8 cellular contexts compared by ENCODE assay signal in the genomic region with DNA sequence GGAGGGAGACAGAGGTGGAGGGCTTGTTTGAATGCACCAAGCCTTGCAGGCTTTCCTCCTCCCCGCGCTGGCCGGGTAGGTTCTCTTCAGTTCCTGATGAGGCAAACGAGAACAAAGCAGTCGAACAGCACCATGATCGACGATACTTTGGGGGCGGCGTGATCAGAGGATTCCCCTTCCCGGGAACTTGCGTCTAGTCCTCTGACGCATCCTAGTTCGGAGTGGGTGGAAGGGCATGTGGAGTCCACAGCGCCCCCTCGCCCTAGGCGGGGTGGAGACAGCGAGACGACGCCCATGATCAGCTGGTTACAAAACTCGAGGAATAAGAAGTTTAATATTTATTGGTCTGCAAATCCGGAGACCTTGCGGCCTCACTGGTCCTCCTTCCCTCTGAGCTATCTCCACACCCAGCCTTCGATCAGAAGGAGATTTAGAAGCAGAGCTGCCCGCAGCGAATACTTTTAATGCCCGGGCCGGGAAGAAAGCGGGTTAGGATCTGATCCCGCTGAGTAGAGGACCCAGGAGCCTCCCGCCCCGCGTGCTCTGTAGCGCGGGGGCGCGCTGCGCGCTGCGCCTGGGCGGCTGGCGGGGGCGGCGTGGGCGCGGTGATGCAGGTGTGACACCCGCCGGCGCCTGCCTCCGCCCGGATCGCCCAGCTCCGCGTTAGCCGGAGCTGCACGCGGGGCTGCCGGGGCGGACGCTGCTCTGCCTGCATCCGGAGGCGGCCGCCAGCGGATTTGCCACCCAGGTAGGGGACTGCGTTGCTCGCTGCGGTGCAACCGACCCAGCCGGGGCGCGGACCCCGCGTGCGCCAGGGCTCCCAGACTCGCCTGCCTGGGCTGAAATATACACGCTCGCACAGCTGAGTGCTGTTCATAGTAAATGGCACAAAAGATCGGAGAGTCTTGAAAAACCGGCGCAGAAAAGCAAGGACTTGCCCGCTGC.
A peak's percentile ranks its signal among the peaks of the same experiment; 100 is the strongest.
DNase-seq lines count a peak whose midpoint lies in the region; ATAC-seq and TF ChIP-seq lines count a peak whose summit lies in the region.

A gene with protein sequence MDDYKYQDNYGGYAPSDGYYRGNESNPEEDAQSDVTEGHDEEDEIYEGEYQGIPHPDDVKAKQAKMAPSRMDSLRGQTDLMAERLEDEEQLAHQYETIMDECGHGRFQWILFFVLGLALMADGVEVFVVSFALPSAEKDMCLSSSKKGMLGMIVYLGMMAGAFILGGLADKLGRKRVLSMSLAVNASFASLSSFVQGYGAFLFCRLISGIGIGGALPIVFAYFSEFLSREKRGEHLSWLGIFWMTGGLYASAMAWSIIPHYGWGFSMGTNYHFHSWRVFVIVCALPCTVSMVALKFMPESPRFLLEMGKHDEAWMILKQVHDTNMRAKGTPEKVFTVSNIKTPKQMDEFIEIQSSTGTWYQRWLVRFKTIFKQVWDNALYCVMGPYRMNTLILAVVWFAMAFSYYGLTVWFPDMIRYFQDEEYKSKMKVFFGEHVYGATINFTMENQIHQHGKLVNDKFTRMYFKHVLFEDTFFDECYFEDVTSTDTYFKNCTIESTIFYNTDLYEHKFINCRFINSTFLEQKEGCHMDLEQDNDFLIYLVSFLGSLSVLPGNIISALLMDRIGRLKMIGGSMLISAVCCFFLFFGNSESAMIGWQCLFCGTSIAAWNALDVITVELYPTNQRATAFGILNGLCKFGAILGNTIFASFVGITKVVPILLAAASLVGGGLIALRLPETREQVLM (plus strand): TSS at position 642 of the 945 bp plus-strand sequence. CDS start 126,007 bp downstream, outside the sequence.

- H3K27ac ChIP-seq in brain microvascular endothelial cell: no peak within 1 kb of the TSS

- peak; percentile 52 for ATAC-seq in HG03469 (IDR thresholded peaks at IDR 0.05; ENCODE audit: unreplicated experiment)

- peak; percentile 45 for TF ChIP-seq CTCF in brain microvascular endothelial cell (IDR thresholded peaks at IDR 0.05; ENCODE audit: low read depth, low read length, missing control alignments)

- peaks cover 31% of the 10 kb centered on the region for H3K27me3 ChIP-seq in brain microvascular endothelial cell (replicated peaks)

- in situ Hi-C loops in brain microvascular endothelial cell (cut with HindIII; ENCODE audit: low pct_ligation_motif_present, low sequenced_read_pairs): no loop called here

- no peaks in the 10 kb centered on the region for H3K36me3 ChIP-seq in brain microvascular endothelial cell (replicated peaks)

- DNase-seq in NCI-H1694 (lab: John Stamatoyannopoulos, UW) (peak; percentile 5), NCI-H1694 treated with DMSO at 0.1 percent for 48 hours (lab: John Stamatoyannopoulos, UW) (no peak), T-helper 2 cell (peak in 4 of 5 experiments; percentile 9 to 49 (median 22)), brain microvascular endothelial cell (peak; percentile 35), islet precursor cell (peak; percentile 78), NCI-H128 (lab: John Stamatoyannopoulos, UW; ENCODE audit: unreplicated experiment) (no peak)
- peak; percentile 5 to 31 for DNase-seq in stimulated activated CD4-positive, alpha-beta T cell treated with anti-CD3 and anti-CD28 coated beads, Interleukin-15, amount 100 ng/mL, for 1 hour (ENCODE audit: low read depth in 1 of 2, low spot score in 1 of 2)

- H3K4me3 ChIP-seq in brain microvascular endothelial cell (ENCODE audit: low read depth, low read length): peak within 1 kb of the TSS; percentile 39

Comparison
In these comparisons a context has a peak if more than half of its experiments do, and no peak if none do; other contexts are left out.
1. DNase-seq: peak in NCI-H1694 (single experiment), T-helper 2 cell (4 of 5), brain microvascular endothelial cell (single experiment), islet precursor cell (single experiment) and stimulated activated CD4-positive, alpha-beta T cell treated with anti-CD3 and anti-CD28 coated beads, Interleukin-15, amount 100 ng/mL, for 1 hour (2 of 2); none in NCI-H1694 treated with DMSO at 0.1 percent for 48 hours (single experiment) and NCI-H128 (single experiment).